Comparison of ENCODE assay signal across 27 cellular contexts in genomic region chr14:27672047-27672446, GRCh38.
DNase-seq lines count a peak whose midpoint lies in the region; FAIRE-seq and TF ChIP-seq lines count a peak whose summit lies in the region.
"Had no signal": no experiment of that assay in that cellular context is flagged by ENCODE, and none has a peak within 500 bp of the region (broad histone marks: within the 10 kb centered on the region; RNA-seq: fewer than 3 reads in every experiment).

No MANE protein-coding gene starts in this region.

- no peak overlapping the region for H3K4me2 ChIP-seq in astrocyte (ENCODE audit: low read length)

- H3K4me3 Mint-ChIP-seq in astrocyte (ENCODE audit: unreplicated experiment) (no peak overlapping the region), neural crest cell (peak overlapping the region; percentile 27)
- no peak overlapping the region for H3K4me3 Mint-ChIP-seq in activated CD4-positive, alpha-beta memory T cell treated with anti-CD3 and anti-CD28 coated beads, Interleukin-2, amount 10 ng/mL, durations not matched to agents 7 days and 5 days
- H3K4me3 Mint-ChIP-seq: activated T-helper 1 cell treated with anti-CD3 and anti-CD28 coated beads, Interleukin-12 subunit alpha, Interleukin-12 subunit beta, Interleukin-2, Interleukin-4 antibody, amounts not matched to agents 30 ng/mL and 10 ng/mL and 1 ng/mL, durations not matched to agents 14 hours and 24 hours and 36 hours; CD4-positive, alpha-beta T cell; stimulated activated naive CD8-positive, alpha-beta T cell treated with anti-CD3 and anti-CD28 coated beads, Interleukin-15, amount 100 ng/mL, for 72 hours had no signal

- no peaks in the 10 kb centered on the region for H3K4me1 ChIP-seq in astrocyte (ENCODE audit: insufficient read depth, low read length)
- H3K4me1 ChIP-seq: lower lobe of right lung, sigmoid colon had no signal

- DNase-seq in GF-D8 (lab: John Stamatoyannopoulos, UW) (peak; percentile 28), NCI-H460 (ENCODE audit: extremely low read depth, low read depth) (peak; percentile 7), astrocyte (ENCODE audit: low read depth) (peak; percentile 1), neural crest cell (ENCODE audit: low read depth, low spot score) (no peak), coronary artery (ENCODE audit: low spot score) (no peak), RPMI8226 (no peak), GM13976 (ENCODE audit: low spot score) (no peak)
- DNase-seq in activated CD4-positive, alpha-beta memory T cell treated with anti-CD3 and anti-CD28 coated beads, Interleukin-2, amount 10 ng/mL, durations not matched to agents 7 days and 5 days = no peak
- DNase-seq: activated CD8-positive, alpha-beta memory T cell treated with anti-CD3 and anti-CD28 coated beads for 24 hours; CD4-positive, alpha-beta T cell; DMS79 treated with DMSO at 0.1 percent for 48 hours; effector CD8-positive, alpha-beta T cell; GOT3; head of caudate nucleus; Karpas-422; lower lobe of right lung; NCI-H1105 treated with DMSO at 0.1 percent for 48 hours; NCI-H2107; NCI-H774; ovary; sigmoid colon; stimulated activated CD4-positive, alpha-beta T cell treated with anti-CD3 and anti-CD28 coated beads, Interleukin-1b, Interleukin-23, amount 100 ng/mL, for 48 hours; stimulated activated naive CD8-positive, alpha-beta T cell treated with anti-CD3 and anti-CD28 coated beads, Interleukin-15, amount 100 ng/mL, for 72 hours; trophoblast cell had no signal

- H3K27ac ChIP-seq in astrocyte (ENCODE audit: low read depth, low read length) (no peak overlapping the region), coronary artery (no peak overlapping the region)
- H3K27ac ChIP-seq: HL-60, lower lobe of right lung, ovary, sigmoid colon had no signal

- H3K27ac Mint-ChIP-seq in astrocyte (ENCODE audit: unreplicated experiment) (no peak overlapping the region), neural crest cell (ENCODE audit: unreplicated experiment) (no peak overlapping the region)
- H3K27ac Mint-ChIP-seq in activated CD4-positive, alpha-beta memory T cell treated with anti-CD3 and anti-CD28 coated beads, Interleukin-2, amount 10 ng/mL, durations not matched to agents 7 days and 5 days = no peak overlapping the region
- H3K27ac Mint-ChIP-seq: activated T-helper 1 cell treated with anti-CD3 and anti-CD28 coated beads, Interleukin-12 subunit alpha, Interleukin-12 subunit beta, Interleukin-2, Interleukin-4 antibody, amounts not matched to agents 30 ng/mL and 10 ng/mL and 1 ng/mL, durations not matched to agents 14 hours and 24 hours and 36 hours; CD4-positive, alpha-beta T cell; stimulated activated naive CD8-positive, alpha-beta T cell treated with anti-CD3 and anti-CD28 coated beads, Interleukin-15, amount 100 ng/mL, for 72 hours had no signal

- no peak for FAIRE-seq in astrocyte (lab: Jason Lieb, UNC)
- FAIRE-seq: GM18507 had no signal

- H2AFZ ChIP-seq in astrocyte (ENCODE audit: low read depth, low read length) = no peak overlapping the region

- H3K9me3 ChIP-seq in astrocyte (ENCODE audit: insufficient read depth, low read depth, low read length) = no peaks in the 10 kb centered on the region
- H3K9me3 ChIP-seq: lower lobe of right lung, ovary, sigmoid colon had no signal

- no peaks in the 10 kb centered on the region for H4K20me1 ChIP-seq in astrocyte (ENCODE audit: insufficient read depth, low read length)

- H3K9me3 Mint-ChIP-seq in astrocyte (ENCODE audit: unreplicated experiment) (no peaks in the 10 kb centered on the region), neural crest cell (peaks cover 5% of the 10 kb centered on the region)
- H3K9me3 Mint-ChIP-seq in activated CD4-positive, alpha-beta memory T cell treated with anti-CD3 and anti-CD28 coated beads, Interleukin-2, amount 10 ng/mL, durations not matched to agents 7 days and 5 days = peaks cover 13% of the 10 kb centered on the region

- no peaks in the 10 kb centered on the region for H3K36me3 ChIP-seq in astrocyte (ENCODE audit: insufficient read depth, low read length)
- H3K36me3 ChIP-seq: lower lobe of right lung, ovary, sigmoid colon had no signal

- no peak overlapping the region for H3K9ac ChIP-seq in astrocyte (ENCODE audit: low read length)

- H3K4me1 Mint-ChIP-seq in astrocyte (ENCODE audit: low read depth, unreplicated experiment) = peaks cover 4% of the 10 kb centered on the region
- peaks cover 20% of the 10 kb centered on the region for H3K4me1 Mint-ChIP-seq in neural crest cell
- H3K4me1 Mint-ChIP-seq in activated CD4-positive, alpha-beta memory T cell treated with anti-CD3 and anti-CD28 coated beads, Interleukin-2, amount 10 ng/mL, durations not matched to agents 7 days and 5 days = no peaks in the 10 kb centered on the region
- H3K4me1 Mint-ChIP-seq: stimulated activated naive CD8-positive, alpha-beta T cell treated with anti-CD3 and anti-CD28 coated beads, Interleukin-15, amount 100 ng/mL, for 72 hours had no signal

- H3K27me3 Mint-ChIP-seq in astrocyte (ENCODE audit: low read depth, unreplicated experiment) (no peaks in the 10 kb centered on the region), neural crest cell (ENCODE audit: low read depth) (no peaks in the 10 kb centered on the region)
- H3K27me3 Mint-ChIP-seq in activated CD4-positive, alpha-beta memory T cell treated with anti-CD3 and anti-CD28 coated beads, Interleukin-2, amount 10 ng/mL, durations not matched to agents 7 days and 5 days = no peaks in the 10 kb centered on the region
- H3K27me3 Mint-ChIP-seq: CD4-positive, alpha-beta T cell; stimulated activated naive CD8-positive, alpha-beta T cell treated with anti-CD3 and anti-CD28 coated beads, Interleukin-15, amount 100 ng/mL, for 72 hours had no signal

- no peaks in the 10 kb centered on the region for H3K27me3 ChIP-seq in astrocyte (ENCODE audit: insufficient read depth, low read length)
- H3K27me3 ChIP-seq: ovary, sigmoid colon had no signal

- no peaks in the 10 kb centered on the region for H3K79me2 ChIP-seq in astrocyte (ENCODE audit: insufficient read depth, low read length)

- in situ Hi-C loops in GM13976 (cut with MboI; ENCODE audit: low sequenced_read_pairs, unreplicated experiment) = no loop called here

- no peak for TF ChIP-seq CTCF in astrocyte (IDR thresholded peaks at IDR 0.05; ENCODE audit: insufficient read depth, low read depth, low read length)
- TF ChIP-seq CTCF in neural crest cell (conservative IDR thresholded peaks at IDR 0.05) = peak; percentile 31
- TF ChIP-seq CTCF in coronary artery (IDR thresholded peaks at IDR 0.05) = no peak
- no peak for TF ChIP-seq CTCF in GM13976 (IDR thresholded peaks at IDR 0.05; ENCODE audit: borderline replicate concordance, control extremely low read depth, extremely low read depth, insufficient read depth, missing control alignments)

- H3K36me3 Mint-ChIP-seq in astrocyte (ENCODE audit: low read depth, unreplicated experiment) = no peaks in the 10 kb centered on the region
- H3K36me3 Mint-ChIP-seq in neural crest cell (ENCODE audit: low read depth) = peaks cover 15% of the 10 kb centered on the region
- H3K36me3 Mint-ChIP-seq in activated CD4-positive, alpha-beta memory T cell treated with anti-CD3 and anti-CD28 coated beads, Interleukin-2, amount 10 ng/mL, durations not matched to agents 7 days and 5 days (ENCODE audit: low read depth) = no peaks in the 10 kb centered on the region

- POLR2A ChIA-PET in activated CD4-positive, alpha-beta memory T cell treated with anti-CD3 and anti-CD28 coated beads, Interleukin-2, amount 10 ng/mL, durations not matched to agents 7 days and 5 days (lab: Charles Lee) = no interaction called here

- CTCF ChIA-PET in activated CD4-positive, alpha-beta memory T cell treated with anti-CD3 and anti-CD28 coated beads, Interleukin-2, amount 10 ng/mL, durations not matched to agents 7 days and 5 days (lab: Charles Lee) = no interaction called here

- no peak overlapping the region for H3K4me3 ChIP-seq in astrocyte (ENCODE audit: insufficient read depth, low read depth, low read length)
- no peak overlapping the region for H3K4me3 ChIP-seq in coronary artery
- H3K4me3 ChIP-seq: lower lobe of right lung, ovary, sigmoid colon had no signal

Comparison
In these comparisons a context has a peak if more than half of its experiments do, and no peak if none do; other contexts are left out.
1. DNase-seq: peak in GF-D8 (single experiment), NCI-H460 (single experiment) and astrocyte (single experiment); none in neural crest cell (single experiment), coronary artery (single experiment), activated CD4-positive, alpha-beta memory T cell treated with anti-CD3 and anti-CD28 coated beads, Interleukin-2, amount 10 ng/mL, durations not matched to agents 7 days and 5 days (single experiment), RPMI8226 (single experiment) and GM13976 (single experiment).